Comparison of ENCODE assay signal across 13 cellular contexts in the genomic region with DNA sequence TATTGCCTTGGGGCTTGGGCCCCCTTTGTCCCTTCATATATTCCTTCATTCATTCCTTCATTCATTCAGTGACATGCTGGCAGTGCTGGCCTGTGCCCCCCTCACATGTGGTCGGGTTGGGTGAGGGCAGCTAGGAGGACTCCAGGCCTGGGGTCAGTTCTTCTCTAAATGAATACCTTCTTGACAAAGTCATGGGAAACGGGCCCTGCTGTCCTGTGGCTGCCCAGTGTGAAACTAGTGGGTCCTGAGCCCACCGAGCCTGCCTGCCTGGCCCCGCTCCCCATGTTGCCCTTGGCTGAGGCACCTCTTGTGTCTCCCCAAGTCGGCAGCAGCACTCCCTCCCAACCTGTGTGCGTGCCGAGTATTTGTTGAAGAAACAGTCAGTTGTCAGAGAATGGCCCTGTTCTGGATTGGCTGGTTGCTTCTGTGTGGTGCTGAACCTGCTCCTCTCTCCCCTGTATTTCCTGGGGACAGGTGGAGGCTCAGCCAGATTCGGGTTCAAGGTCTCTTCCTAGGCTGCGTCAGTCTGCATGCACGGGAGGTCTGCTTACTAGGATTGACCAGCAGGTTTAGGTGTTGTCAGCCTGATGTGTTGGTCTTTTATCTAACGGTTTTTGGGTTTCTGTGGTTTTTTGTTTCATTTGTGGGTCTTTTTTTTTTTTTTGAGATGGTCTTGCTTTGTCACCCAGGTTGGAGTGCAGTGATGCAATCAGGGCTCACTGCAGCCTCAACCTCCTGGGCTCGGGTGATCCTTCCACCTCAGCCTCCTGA.
DNase-seq lines count a peak whose midpoint lies in the region; ATAC-seq and TF ChIP-seq lines count a peak whose summit lies in the region.
"Had no signal": no experiment of that assay in that cellular context is flagged by ENCODE, and none has a peak within 500 bp of the region (broad histone marks: within the 10 kb centered on the region; RNA-seq: fewer than 3 reads in every experiment).

No MANE protein-coding gene starts in this region.

- H3K9ac ChIP-seq in BLaER1 treated with 17β-estradiol and CSF1 and Interleukin-3, amounts not matched to agents 10 nM and 100 nM, result peak overlapping the region in 7 of 11 experiments; percentile 16 to 66 (median 63); a peak in 8 of 22 replicates

- peaks cover 56% of the 10 kb centered on the region for H3K36me3 Mint-ChIP-seq in dendritic cell treated with granulocyte-macrophage colony-stimulating factor and Interleukin-4, amounts not matched to agents 40 ng/mL and 50 ng/mL, for 4 days (ENCODE audit: low read depth)

- peaks cover 12% of the 10 kb centered on the region for H3K27me3 Mint-ChIP-seq in dendritic cell treated with granulocyte-macrophage colony-stimulating factor and Interleukin-4, amounts not matched to agents 40 ng/mL and 50 ng/mL, for 4 days

- peaks cover 31 to 51% (median 42%) of the 10 kb centered on the region in 11 experiments for H3K36me3 ChIP-seq in BLaER1 treated with 17β-estradiol and CSF1 and Interleukin-3, amounts not matched to agents 10 nM and 100 nM

- intact Hi-C loops in dendritic cell treated with granulocyte-macrophage colony-stimulating factor and Interleukin-4, amounts not matched to agents 40 ng/mL and 50 ng/mL, for 4 days (cut with micrococcal nuclease), result no loop called here

- no peaks in the 10 kb centered on the region for H3K9me3 Mint-ChIP-seq in dendritic cell treated with granulocyte-macrophage colony-stimulating factor and Interleukin-4, amounts not matched to agents 40 ng/mL and 50 ng/mL, for 4 days
- H3K9me3 Mint-ChIP-seq: CD14-positive monocyte had no signal

- H3K27me3 ChIP-seq in BLaER1 treated with 17β-estradiol and CSF1 and Interleukin-3, amounts not matched to agents 10 nM and 100 nM, result no peaks in the 10 kb centered on the region

- peaks cover 62 to 87% (median 83%) of the 10 kb centered on the region in 10 experiments for H3K4me1 ChIP-seq in BLaER1 treated with 17β-estradiol and CSF1 and Interleukin-3, amounts not matched to agents 10 nM and 100 nM
- H3K4me1 ChIP-seq: HAP-1 had no signal

- ATAC-seq in GM21360 (IDR thresholded peaks at IDR 0.05; ENCODE audit: unreplicated experiment), result no peak

- peak; percentile 52 for DNase-seq in GM12865 (ENCODE audit: low read depth)
- peak; percentile 74 for DNase-seq in OCI-M1 (lab: John Stamatoyannopoulos, UW)
- DNase-seq in epidermal melanocyte (ENCODE audit: insufficient read length, low spot score), result no peak
- DNase-seq in SW480 (ENCODE audit: low spot score), result no peak
- DNase-seq in DMS 273 treated with DMSO at 0.1 percent for 48 hours (lab: John Stamatoyannopoulos, UW), result no peak
- DNase-seq: NCI-H1930; stimulated activated CD4-positive, alpha-beta T cell treated with anti-CD3 and anti-CD28 coated beads, Interleukin-4, amount 100 ng/mL, for 1 hour; SW 1271 had no signal

- H3K9me3 ChIP-seq in BLaER1 treated with 17β-estradiol and CSF1 and Interleukin-3, amounts not matched to agents 10 nM and 100 nM (replicated peaks in 1 of 11), result no peaks in the 10 kb centered on the region
- H3K9me3 ChIP-seq: HAP-1 had no signal

- peak overlapping the region in 8 of 11 experiments; percentile 49 to 78 (median 72); a peak in 15 of 22 replicates for H3K27ac ChIP-seq in BLaER1 treated with 17β-estradiol and CSF1 and Interleukin-3, amounts not matched to agents 10 nM and 100 nM

- H3K4me2 ChIP-seq in BLaER1 treated with 17β-estradiol and CSF1 and Interleukin-3, amounts not matched to agents 10 nM and 100 nM, result peak overlapping the region; percentile 72 to 97 (median 90)

- H3K4me3 Mint-ChIP-seq in dendritic cell treated with granulocyte-macrophage colony-stimulating factor and Interleukin-4, amounts not matched to agents 40 ng/mL and 50 ng/mL, for 4 days, result no peak overlapping the region
- H3K4me3 Mint-ChIP-seq: CD14-positive monocyte had no signal

- H3K4me3 ChIP-seq in BLaER1 treated with 17β-estradiol and CSF1 and Interleukin-3, amounts not matched to agents 10 nM and 100 nM, result peak overlapping the region in 2 of 10 experiments; percentile 39 to 43; a peak in 4 of 20 replicates
- no peak overlapping the region for H3K4me3 ChIP-seq in GM12865 (ENCODE audit: low read depth, low read length)
- H3K4me3 ChIP-seq: HAP-1 had no signal

- TF ChIP-seq CTCF in GM12865 (IDR thresholded peaks at IDR 0.05; ENCODE audit: insufficient read depth, low read depth, low read length, missing control alignments), result no peak

- peaks cover 0 to 69% (median 34%) of the 10 kb centered on the region in 11 experiments; a peak in 16 of 22 replicates for H4K20me1 ChIP-seq in BLaER1 treated with 17β-estradiol and CSF1 and Interleukin-3, amounts not matched to agents 10 nM and 100 nM

- H3K27ac Mint-ChIP-seq in dendritic cell treated with granulocyte-macrophage colony-stimulating factor and Interleukin-4, amounts not matched to agents 40 ng/mL and 50 ng/mL, for 4 days, result peak overlapping the region; percentile 13

- H3K4me1 Mint-ChIP-seq in dendritic cell treated with granulocyte-macrophage colony-stimulating factor and Interleukin-4, amounts not matched to agents 40 ng/mL and 50 ng/mL, for 4 days (ENCODE audit: low read depth), result peaks cover 23% of the 10 kb centered on the region

Comparison
In these comparisons a context has a peak if more than half of its experiments do, and no peak if none do; other contexts are left out.
1. DNase-seq: peak in GM12865 (single experiment) and OCI-M1 (single experiment); none in epidermal melanocyte (single experiment), SW480 (single experiment) and DMS 273 treated with DMSO at 0.1 percent for 48 hours (single experiment).